ENCODE assay signal across 23 cellular contexts in genomic region chr1:36829951-36830350, GRCh38.
"Had no signal": no experiment of that assay in that cellular context is flagged by ENCODE, and none has a peak within 500 bp of the region (broad histone marks: within the 10 kb centered on the region; RNA-seq: fewer than 3 reads in every experiment).

No MANE protein-coding gene starts in this region.

- H3K79me2 ChIP-seq: parathyroid adenoma had no signal

- H3K4me1 ChIP-seq: adrenal gland, ascending aorta, esophagus squamous epithelium, gastroesophageal sphincter, parathyroid adenoma, right lobe of liver, tibial artery had no signal

- H3K9me3 ChIP-seq: adrenal gland, ascending aorta, esophagus squamous epithelium, gastroesophageal sphincter, neutrophil, right lobe of liver, tibial artery had no signal

- H3K27ac ChIP-seq: adrenal gland, ascending aorta, coronary artery, esophagus squamous epithelium, gastroesophageal sphincter, neutrophil, parathyroid adenoma, right lobe of liver, skin epidermis, tibial artery had no signal

- H3K36me3 ChIP-seq: adrenal gland, ascending aorta, esophagus squamous epithelium, gastroesophageal sphincter, neutrophil, right lobe of liver, tibial artery had no signal

- H3K4me3 ChIP-seq: adrenal gland, ascending aorta, coronary artery, esophagus squamous epithelium, gastroesophageal sphincter, right lobe of liver, skin epidermis, tibial artery had no signal

- H2AFZ ChIP-seq: parathyroid adenoma had no signal

- H3K27me3 ChIP-seq: adrenal gland, ascending aorta, right lobe of liver had no signal

- DNase-seq: activated CD4-positive, alpha-beta T cell treated with anti-CD3 and anti-CD28 coated beads for 1 hour; activated CD4-positive, alpha-beta T cell treated with anti-CD3 and anti-CD28 coated beads, Interleukin-2, amount 50 U/mL, for 1 hour; activated CD8-positive, alpha-beta memory T cell treated with anti-CD3 and anti-CD28 coated beads, Interleukin-2, amount 50 U/mL, for 4 hours; activated naive CD4-positive, alpha-beta T cell; activated T-cell treated with anti-CD3 and anti-CD28 coated beads, Interleukin-2, amount 50 U/mL, for 4 hours; adrenal gland; endodermal cell; esophagus squamous epithelium; head of caudate nucleus; islet precursor cell; left colon; right lobe of liver; stimulated activated CD4-positive, alpha-beta T cell treated with anti-CD3 and anti-CD28 coated beads, Interleukin-1b, Interleukin-23, amount 100 ng/mL, for 48 hours; substantia nigra; T-helper 9 cell; tibial artery had no signal

- H3K9ac ChIP-seq: parathyroid adenoma had no signal

- ATAC-seq: activated T-cell treated with anti-CD3 and anti-CD28 coated beads, Interleukin-2, amount 50 U/mL, for 4 hours; gastroesophageal sphincter; left colon; natural killer cell treated with Interleukin-12 subunit alpha and Interleukin-12 subunit beta and Interleukin-15 and Interleukin-18, amount 100 ng/mL, for 72 hours; right lobe of liver had no signal
